19 cellular contexts compared by ENCODE assay signal in genomic region chr2:2484301-2484700, GRCh38.
"Had no signal": no experiment of that assay in that cellular context is flagged by ENCODE, and none has a peak within 500 bp of the region (broad histone marks: within the 10 kb centered on the region; RNA-seq: fewer than 3 reads in every experiment).

No MANE protein-coding gene starts in this region.

- H3K4me3 Mint-ChIP-seq: activated T-helper 17 cell treated with anti-CD3 and anti-CD28 coated beads, Interleukin-2, amount 50 U/mL, for 72 hours; immature natural killer cell; nephron progenitor cell had no signal

- DNase-seq: activated CD4-positive, alpha-beta T cell treated with anti-CD3 and anti-CD28 coated beads, Interleukin-2, amount 50 U/mL, for 4 hours; activated CD4-positive, CD25-positive, alpha-beta regulatory T cell treated with anti-CD3 and anti-CD28 coated beads, Interleukin-2, amount 50 U/mL, for 72 hours; activated naive CD4-positive, alpha-beta T cell treated with Interleukin-2 at 50 U/mL for 16 hours; dorsolateral prefrontal cortex; erythroblast; gastrocnemius medialis; heart left ventricle; immature natural killer cell; left cardiac atrium; lower lobe of right lung; nephron progenitor cell; right lobe of liver; stimulated activated CD4-positive, alpha-beta T cell treated with anti-CD3 and anti-CD28 coated beads, Interleukin-4, amount 100 ng/mL, for 4 hours; stimulated activated CD8-positive, alpha-beta memory T cell treated with anti-CD3 and anti-CD28 coated beads, Interleukin-4, amount 100 ng/mL, for 48 hours; stimulated activated naive CD4-positive, alpha-beta T cell treated with Interleukin-2 at 50 U/mL for 16 hours; trophoblast cell had no signal

- ATAC-seq: activated T-helper 17 cell treated with anti-CD3 and anti-CD28 coated beads, Interleukin-2, amount 50 U/mL, for 72 hours; gastrocnemius medialis; heart left ventricle; left cardiac atrium; lower lobe of right lung; right lobe of liver had no signal

- H3K9me3 ChIP-seq: gastrocnemius medialis, lower lobe of right lung, prostate gland, right lobe of liver had no signal

- H3K27ac Mint-ChIP-seq: activated T-helper 17 cell treated with anti-CD3 and anti-CD28 coated beads, Interleukin-2, amount 50 U/mL, for 72 hours; immature natural killer cell; nephron progenitor cell had no signal

- H3K4me1 ChIP-seq: gastrocnemius medialis, heart left ventricle, lower lobe of right lung, prostate gland, right lobe of liver had no signal

- H3K4me3 ChIP-seq: dorsolateral prefrontal cortex, gastrocnemius medialis, heart left ventricle, lower lobe of right lung, prostate gland, right lobe of liver, smooth muscle cell had no signal

- H3K9me3 Mint-ChIP-seq: activated T-helper 17 cell treated with anti-CD3 and anti-CD28 coated beads, Interleukin-2, amount 50 U/mL, for 72 hours had no signal

- H3K36me3 ChIP-seq: gastrocnemius medialis, heart left ventricle, lower lobe of right lung, prostate gland, right lobe of liver had no signal

- H3K4me1 Mint-ChIP-seq: activated T-helper 17 cell treated with anti-CD3 and anti-CD28 coated beads, Interleukin-2, amount 50 U/mL, for 72 hours; immature natural killer cell; nephron progenitor cell had no signal

- H3K27ac ChIP-seq: dorsolateral prefrontal cortex, gastrocnemius medialis, heart left ventricle, lower lobe of right lung, prostate gland, right lobe of liver had no signal

- H3K27me3 ChIP-seq: right lobe of liver had no signal
